ENCODE assay signal across 1 cellular context in genomic region chr1:145720878-145721671, GRCh38.
A peak's percentile ranks its signal among the peaks of the same experiment; 100 is the strongest.
TF ChIP-seq lines count a peak whose summit lies in the region.

No MANE protein-coding gene starts in this region.

TF ChIP-seq in HepG2, 621 proteins besides CTCF, POLR2A, EP300 and RAD21 (continued from another document and continues in another):
- TF ChIP-seq SNAPC4 (CRISPR knock-in tag; IDR thresholded peaks at IDR 0.05) (no peak), SATB2 (CRISPR knock-in tag; IDR thresholded peaks at IDR 0.05) (no peak), MTF2 (CRISPR knock-in tag; IDR thresholded peaks at IDR 0.05; ENCODE audit: borderline replicate concordance) (no peak; the same call in 1 of the 2 replicates), RELA (CRISPR knock-in tag; IDR thresholded peaks at IDR 0.05) (peak; percentile 56; the same call in 1 of the 2 replicates), JARID2 (CRISPR knock-in tag; IDR thresholded peaks at IDR 0.05; ENCODE audit: insufficient replicate concordance) (no peak), ZNF746 (CRISPR knock-in tag; IDR thresholded peaks at IDR 0.05) (0 out of 2 replicates have a peak, but pooled peaks have one; percentile 51), ZKSCAN5 (CRISPR knock-in tag; IDR thresholded peaks at IDR 0.05) (no peak), ZNF672 (CRISPR knock-in tag; IDR thresholded peaks at IDR 0.05) (no peak), KLF11 (CRISPR knock-in tag; IDR thresholded peaks at IDR 0.05) (no peak), ZNF337 (CRISPR knock-in tag; IDR thresholded peaks at IDR 0.05; ENCODE audit: borderline replicate concordance, low read depth) (no peak), ZMYM4 (CRISPR knock-in tag; IDR thresholded peaks at IDR 0.05) (peak; percentile 46; the same call in 1 of the 2 replicates), EEA1 (CRISPR knock-in tag; IDR thresholded peaks at IDR 0.05; ENCODE audit: borderline replicate concordance) (no peak), ZNF879 (CRISPR knock-in tag; IDR thresholded peaks at IDR 0.05) (no peak), NAIF1 (CRISPR knock-in tag; IDR thresholded peaks at IDR 0.05; ENCODE audit: borderline replicate concordance) (no peak), TBP (CRISPR knock-in tag; IDR thresholded peaks at IDR 0.05) (no peak), ATRX (CRISPR knock-in tag; IDR thresholded peaks at IDR 0.05; ENCODE audit: borderline replicate concordance) (no peak), MTA1 (CRISPR knock-in tag; IDR thresholded peaks at IDR 0.05; ENCODE audit: borderline replicate concordance) (peak; percentile 67; the same call in 1 of the 2 replicates), NFAT5 (CRISPR knock-in tag; IDR thresholded peaks at IDR 0.05) (0 out of 2 replicates have a peak, but pooled peaks have one; percentile 29), ZMAT3 (CRISPR knock-in tag; conservative IDR thresholded peaks at IDR 0.05) (0 out of 2 replicates have a peak, but pooled peaks have one; percentile 32), ZNF160 (CRISPR knock-in tag; IDR thresholded peaks at IDR 0.05) (peak; percentile 33; the same call in 1 of the 2 replicates), HMGXB3 (CRISPR knock-in tag; IDR thresholded peaks at IDR 0.05; ENCODE audit: borderline replicate concordance) (no peak), KLF15 (CRISPR knock-in tag; IDR thresholded peaks at IDR 0.05; ENCODE audit: borderline replicate concordance) (no peak), ZNF343 (CRISPR knock-in tag; IDR thresholded peaks at IDR 0.05) (no peak), ZC3H4 (CRISPR knock-in tag; IDR thresholded peaks at IDR 0.05; ENCODE audit: borderline replicate concordance) (no peak), ZNF7 (CRISPR knock-in tag; IDR thresholded peaks at IDR 0.05) (no peak), NR2F1 (CRISPR knock-in tag; IDR thresholded peaks at IDR 0.05) (peak; percentile 28 to 41; a peak in 2 of 4 replicates), RXRA (CRISPR knock-in tag; IDR thresholded peaks at IDR 0.05) (peak; percentile 47; the same call in 1 of the 2 replicates), DZIP1 (CRISPR knock-in tag; IDR thresholded peaks at IDR 0.05) (peak; percentile 42; the same call in 1 of the 2 replicates), TIGD3 (CRISPR knock-in tag; IDR thresholded peaks at IDR 0.05; ENCODE audit: borderline replicate concordance) (no peak)
- TF ChIP-seq, protein P1, sequence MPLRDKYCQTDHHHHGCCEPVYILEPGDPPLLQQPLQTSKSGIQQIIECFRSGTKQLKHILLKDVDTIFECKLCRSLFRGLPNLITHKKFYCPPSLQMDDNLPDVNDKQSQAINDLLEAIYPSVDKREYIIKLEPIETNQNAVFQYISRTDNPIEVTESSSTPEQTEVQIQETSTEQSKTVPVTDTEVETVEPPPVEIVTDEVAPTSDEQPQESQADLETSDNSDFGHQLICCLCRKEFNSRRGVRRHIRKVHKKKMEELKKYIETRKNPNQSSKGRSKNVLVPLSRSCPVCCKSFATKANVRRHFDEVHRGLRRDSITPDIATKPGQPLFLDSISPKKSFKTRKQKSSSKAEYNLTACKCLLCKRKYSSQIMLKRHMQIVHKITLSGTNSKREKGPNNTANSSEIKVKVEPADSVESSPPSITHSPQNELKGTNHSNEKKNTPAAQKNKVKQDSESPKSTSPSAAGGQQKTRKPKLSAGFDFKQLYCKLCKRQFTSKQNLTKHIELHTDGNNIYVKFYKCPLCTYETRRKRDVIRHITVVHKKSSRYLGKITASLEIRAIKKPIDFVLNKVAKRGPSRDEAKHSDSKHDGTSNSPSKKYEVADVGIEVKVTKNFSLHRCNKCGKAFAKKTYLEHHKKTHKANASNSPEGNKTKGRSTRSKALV (CRISPR knock-in tag; IDR thresholded peaks at IDR 0.05), result no peak
- TF ChIP-seq, protein P2, sequence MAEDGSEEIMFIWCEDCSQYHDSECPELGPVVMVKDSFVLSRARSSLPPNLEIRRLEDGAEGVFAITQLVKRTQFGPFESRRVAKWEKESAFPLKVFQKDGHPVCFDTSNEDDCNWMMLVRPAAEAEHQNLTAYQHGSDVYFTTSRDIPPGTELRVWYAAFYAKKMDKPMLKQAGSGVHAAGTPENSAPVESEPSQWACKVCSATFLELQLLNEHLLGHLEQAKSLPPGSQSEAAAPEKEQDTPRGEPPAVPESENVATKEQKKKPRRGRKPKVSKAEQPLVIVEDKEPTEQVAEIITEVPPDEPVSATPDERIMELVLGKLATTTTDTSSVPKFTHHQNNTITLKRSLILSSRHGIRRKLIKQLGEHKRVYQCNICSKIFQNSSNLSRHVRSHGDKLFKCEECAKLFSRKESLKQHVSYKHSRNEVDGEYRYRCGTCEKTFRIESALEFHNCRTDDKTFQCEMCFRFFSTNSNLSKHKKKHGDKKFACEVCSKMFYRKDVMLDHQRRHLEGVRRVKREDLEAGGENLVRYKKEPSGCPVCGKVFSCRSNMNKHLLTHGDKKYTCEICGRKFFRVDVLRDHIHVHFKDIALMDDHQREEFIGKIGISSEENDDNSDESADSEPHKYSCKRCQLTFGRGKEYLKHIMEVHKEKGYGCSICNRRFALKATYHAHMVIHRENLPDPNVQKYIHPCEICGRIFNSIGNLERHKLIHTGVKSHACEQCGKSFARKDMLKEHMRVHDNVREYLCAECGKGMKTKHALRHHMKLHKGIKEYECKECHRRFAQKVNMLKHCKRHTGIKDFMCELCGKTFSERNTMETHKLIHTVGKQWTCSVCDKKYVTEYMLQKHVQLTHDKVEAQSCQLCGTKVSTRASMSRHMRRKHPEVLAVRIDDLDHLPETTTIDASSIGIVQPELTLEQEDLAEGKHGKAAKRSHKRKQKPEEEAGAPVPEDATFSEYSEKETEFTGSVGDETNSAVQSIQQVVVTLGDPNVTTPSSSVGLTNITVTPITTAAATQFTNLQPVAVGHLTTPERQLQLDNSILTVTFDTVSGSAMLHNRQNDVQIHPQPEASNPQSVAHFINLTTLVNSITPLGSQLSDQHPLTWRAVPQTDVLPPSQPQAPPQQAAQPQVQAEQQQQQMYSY (CRISPR knock-in tag; IDR thresholded peaks at IDR 0.05), result no peak
